ENCODE assay signal across 26 cellular contexts in the genomic region with DNA sequence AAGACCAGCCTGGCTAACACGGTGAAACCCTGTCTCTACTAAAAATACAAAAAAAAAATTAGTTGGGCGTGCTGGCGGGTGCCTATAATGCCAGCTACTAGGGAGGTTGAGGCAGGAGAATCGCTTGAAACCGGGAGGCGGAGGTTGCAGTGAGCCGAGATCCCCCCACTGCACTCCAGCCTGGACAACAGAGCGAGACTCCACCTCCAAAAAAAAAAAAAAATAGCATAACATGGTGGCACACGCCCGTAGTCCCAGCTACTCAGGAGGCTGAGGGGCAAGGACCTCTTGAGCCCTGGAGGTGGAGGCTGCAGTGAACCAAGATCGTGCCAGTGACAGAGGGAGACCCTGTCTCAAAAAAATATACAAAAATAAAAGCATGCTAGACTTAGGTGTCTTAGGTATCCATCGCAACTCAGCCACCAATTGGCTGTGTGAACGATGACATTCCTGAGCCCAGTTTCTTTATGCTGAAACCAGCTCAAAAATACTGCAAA. TPM values are rescaled to one million over a fixed set of nuclear protein-coding genes. Genes with fewer than 3 reads are reported as not detected.
DNase-seq lines count a peak whose midpoint lies in the region; ATAC-seq, FAIRE-seq and TF ChIP-seq lines count a peak whose summit lies in the region.
"Had no signal": no experiment of that assay in that cellular context is flagged by ENCODE, and none has a peak within 500 bp of the region (broad histone marks: within the 10 kb centered on the region; RNA-seq: fewer than 3 reads in every experiment).

No MANE protein-coding gene starts in this region.

- POLR2A ChIA-PET in K562 (lab: Yijun Ruan, JAX), result interaction anchor here (0.7 kb wide), 1 partner anchor 172 kb away, joined by 3 read pairs; no protein-coding TSS in a partner anchor

- H3K4me3 Mint-ChIP-seq in type B pancreatic cell, result no peak overlapping the region
- H3K4me3 Mint-ChIP-seq: activated CD4-positive, alpha-beta memory T cell treated with anti-CD3 and anti-CD28 coated beads, Interleukin-2, amount 10 ng/mL, durations not matched to agents 7 days and 5 days; activated T-helper 1 cell treated with anti-CD3 and anti-CD28 coated beads, Interleukin-12 subunit alpha, Interleukin-12 subunit beta, Interleukin-2, Interleukin-4 antibody, amounts not matched to agents 30 ng/mL and 10 ng/mL and 1 ng/mL, durations not matched to agents 14 hours and 24 hours and 36 hours had no signal

- no peaks in the 10 kb centered on the region for H4K20me1 ChIP-seq in K562 (replicated peaks; ENCODE audit: control insufficient read depth, insufficient read depth, low read length)

- DNase-seq in Caki2 (ENCODE audit: low read depth) (peak; percentile 37), K562 (ENCODE audit: extremely low read depth in 1 of 4, low spot score in 3 of 4) (no peak), type B pancreatic cell (ENCODE audit: extremely low spot score, unreplicated experiment) (no peak), NCI-H128 (lab: John Stamatoyannopoulos, UW; ENCODE audit: unreplicated experiment) (no peak), GF-D8 (lab: John Stamatoyannopoulos, UW) (no peak)
- DNase-seq: activated CD4-positive, alpha-beta memory T cell treated with anti-CD3 and anti-CD28 coated beads, Interleukin-2, amount 10 ng/mL, durations not matched to agents 7 days and 5 days; activated CD4-positive, CD25-positive, alpha-beta regulatory T cell treated with anti-CD3 and anti-CD28 coated beads, Interleukin-2, amount 50 U/mL, for 72 hours; activated CD8-positive, alpha-beta memory T cell treated with anti-CD3 and anti-CD28 coated beads, Interleukin-2, amount 50 U/mL, for 4 hours; activated naive CD4-positive, alpha-beta T cell treated with Interleukin-2 at 50 U/mL for 16 hours; esophagus squamous epithelium; foreskin keratinocyte; Karpas-422; NCI-H1417 treated with DMSO at 0.1 percent for 48 hours; NCI-H2081 treated with DMSO at 0.1 percent for 48 hours; NCI-H226; right cardiac atrium; SHP77 treated with DMSO at 0.1 percent for 48 hours; stimulated activated CD4-positive, alpha-beta T cell treated with anti-CD3 and anti-CD28 coated beads, Interleukin-12 subunit alpha, Interleukin-12 subunit beta, amount 100 ng/mL, for 4 hours; stimulated activated CD4-positive, alpha-beta T cell treated with anti-CD3 and anti-CD28 coated beads, Interleukin-2, amount 100 ng/mL, for 48 hours; tibial artery had no signal

- H3K4me1 ChIP-seq in K562 (replicated peaks in 1 of 2; ENCODE audit: control insufficient read depth in 2 of 2, insufficient read depth in 2 of 2, low read length in 2 of 2), result peaks cover 5 to 7% of the 10 kb centered on the region in 2 experiments; a peak in 2 of 5 replicates
- no peaks in the 10 kb centered on the region for H3K4me1 ChIP-seq in mucosa of stomach (ENCODE audit: control insufficient read depth, insufficient read depth, low read length)
- H3K4me1 ChIP-seq: foreskin keratinocyte had no signal

- peaks cover 33% of the 10 kb centered on the region for H3K4me1 Mint-ChIP-seq in type B pancreatic cell (ENCODE audit: unreplicated experiment)

- no peak overlapping the region for H3K4me2 ChIP-seq in K562 (ENCODE audit: insufficient read depth, low read length)

- H3K36me3 Mint-ChIP-seq in type B pancreatic cell, result peaks cover 2% of the 10 kb centered on the region

- intact Hi-C loops in K562 (cut with micrococcal nuclease), result no loop called here

- TF ChIP-seq RAD21 in K562 (CRISPR knock-in tag; conservative IDR thresholded peaks at IDR 0.05 in 1 of 2, IDR thresholded peaks at IDR 0.05 in 1 of 2), result no peak

- H3K4me3 ChIP-seq in K562 (no peak overlapping the region), mucosa of stomach (ENCODE audit: low read length) (no peak overlapping the region)
- H3K4me3 ChIP-seq: esophagus squamous epithelium, tibial artery had no signal

- no peak for TF ChIP-seq POLR2A in K562 (conservative IDR thresholded peaks at IDR 0.05)

- H3K27me3 Mint-ChIP-seq in type B pancreatic cell, result no peaks in the 10 kb centered on the region

- 32% methylated on average over 10 of the region's 13 CpGs for WGBS in K562 (ENCODE audit: insufficient coverage, low coverage, missing lambda C conversion rate)

- FAIRE-seq in K562 (lab: Jason Lieb, UNC), result no peak
- FAIRE-seq: D721Med had no signal

- no peaks in the 10 kb centered on the region for H3K27me3 ChIP-seq in K562 (ENCODE audit: control insufficient read depth in 2 of 2, insufficient read depth in 2 of 2, low read length in 2 of 2)
- peaks cover under 1% of the 10 kb centered on the region for H3K27me3 ChIP-seq in mucosa of stomach (ENCODE audit: control insufficient read depth, insufficient read depth, low read length)

- ATAC-seq in K562 (no peak), GM21515 (IDR thresholded peaks at IDR 0.05; ENCODE audit: unreplicated experiment) (no peak)
- ATAC-seq: foreskin keratinocyte had no signal

- no peaks in the 10 kb centered on the region for H3K9me3 Mint-ChIP-seq in type B pancreatic cell
- H3K9me3 Mint-ChIP-seq: activated CD4-positive, alpha-beta memory T cell treated with anti-CD3 and anti-CD28 coated beads, Interleukin-2, amount 10 ng/mL, durations not matched to agents 7 days and 5 days; activated T-helper 1 cell treated with anti-CD3 and anti-CD28 coated beads, Interleukin-12 subunit alpha, Interleukin-12 subunit beta, Interleukin-2, Interleukin-4 antibody, amounts not matched to agents 30 ng/mL and 10 ng/mL and 1 ng/mL, durations not matched to agents 14 hours and 24 hours and 36 hours had no signal

- TF ChIP-seq EP300 in K562 (IDR thresholded peaks at IDR 0.05; ENCODE audit: low read length), result no peak

- no peak overlapping the region for H3K27ac ChIP-seq in K562 (ENCODE audit: extremely low read depth, low read depth, low read length)
- H3K27ac ChIP-seq: esophagus squamous epithelium, foreskin keratinocyte, tibial artery had no signal

- TF ChIP-seq CTCF in K562 (IDR thresholded peaks at IDR 0.05 in 2 of 3, conservative IDR thresholded peaks at IDR 0.05 in 1 of 3; ENCODE audit: insufficient read depth in 2 of 3, low read depth in 1 of 3, low read length in 3 of 3), result no peak
- TF ChIP-seq CTCF in type B pancreatic cell (conservative IDR thresholded peaks at IDR 0.05), result no peak

- no peaks in the 10 kb centered on the region for H3K36me3 ChIP-seq in K562 (ENCODE audit: control insufficient read depth, insufficient read depth, low read length)
- no peaks in the 10 kb centered on the region for H3K36me3 ChIP-seq in mucosa of stomach (ENCODE audit: control insufficient read depth, insufficient read depth, low read length)
- H3K36me3 ChIP-seq: esophagus squamous epithelium, tibial artery had no signal

- no TSS peak for BruUV-seq in K562 (replicated peaks; lab: Mats Ljungman, UMichigan)

- H3K79me2 ChIP-seq in K562 (ENCODE audit: control insufficient read depth, insufficient read depth, low read length), result no peaks in the 10 kb centered on the region

- H2AFZ ChIP-seq in K562 (ENCODE audit: low read depth, low read length), result peak overlapping the region; percentile 61; the same call in 1 of the 2 replicates

- no peak overlapping the region for H3K9ac ChIP-seq in K562 (ENCODE audit: insufficient read depth in 1 of 2, low read depth in 2 of 2, low read length in 2 of 2)
- peak overlapping the region; percentile 65 for H3K9ac ChIP-seq in mucosa of stomach (ENCODE audit: low read length)

- no peaks in the 10 kb centered on the region for H3K9me1 ChIP-seq in K562 (ENCODE audit: control insufficient read depth, insufficient read depth, low read length)

- H3K27ac Mint-ChIP-seq in type B pancreatic cell, result peak overlapping the region; percentile 67
- H3K27ac Mint-ChIP-seq: activated CD4-positive, alpha-beta memory T cell treated with anti-CD3 and anti-CD28 coated beads, Interleukin-2, amount 10 ng/mL, durations not matched to agents 7 days and 5 days; activated T-helper 1 cell treated with anti-CD3 and anti-CD28 coated beads, Interleukin-12 subunit alpha, Interleukin-12 subunit beta, Interleukin-2, Interleukin-4 antibody, amounts not matched to agents 30 ng/mL and 10 ng/mL and 1 ng/mL, durations not matched to agents 14 hours and 24 hours and 36 hours had no signal

- in situ Hi-C loops in Caki2 (cut with HindIII; ENCODE audit: low pct_unique_long_range_greater_than_20kb, low sequenced_read_pairs) (no loop called here), K562 (cut with MboI) (no loop called here)

- CTCF ChIA-PET in K562 (lab: Yijun Ruan, JAX; ENCODE audit: low intra/inter-chr PET ratio), result no interaction called here

- H3K9me3 ChIP-seq in K562 (replicated peaks; ENCODE audit: control insufficient read depth, insufficient read depth, low read depth, low read length) (no peaks in the 10 kb centered on the region), mucosa of stomach (ENCODE audit: control insufficient read depth, low read length) (no peaks in the 10 kb centered on the region)
- H3K9me3 ChIP-seq: esophagus squamous epithelium, tibial artery had no signal

TF ChIP-seq in K562, 482 proteins besides CTCF, POLR2A, EP300 and RAD21 (continues in another document):
- no peak for TF ChIP-seq LCOR (CRISPR knock-in tag; IDR thresholded peaks at IDR 0.05)

RNA-seq across cellular contexts. Expression of a gene that starts 6.2 kb away (rescaled TPM):
- total RNA-seq in Caki2 (2014; rRNA removed; shearing (Covaris generic); ENCODE audit: low replicate concordance), result 2.7 and 5.6 TPM in 2 replicates
- total RNA-seq in K562 (2011; cell fraction: chromatin; rRNA removed; ENCODE audit: low replicate concordance), result 0.46 and 0.83 TPM in 2 replicates
- total RNA-seq in K562 (2011; cell fraction: nucleolus; rRNA removed), result 0.39 and 0.50 TPM in 2 replicates
- 0.37 and 0.69 TPM in 2 replicates for total RNA-seq in K562 (2011; cell fraction: nucleoplasm; rRNA removed)
- 0.18 and 0.49 TPM in 2 replicates for total RNA-seq in K562 (2014; rRNA removed)
- total RNA-seq in K562 (2014; rRNA removed; fragmentation: Illumina TruSeq; extraction: Trizol), result 0.44 and 0.61 TPM in 2 replicates
- total RNA-seq in K562 (2015; rRNA removed; fragmentation: Illumina TruSeq; extraction: Trizol), result 0.40 and 0.49 TPM in 2 replicates
- 0.42 and 0.53 TPM in 2 replicates for total RNA-seq in K562 (2021)
- polyA plus RNA-seq in K562 (2011; rRNA removed), result 0.43 and 0.50 TPM in 2 replicates
- polyA plus RNA-seq in K562 (2011; cell fraction: cytosol; rRNA removed), result 0.25 and 0.47 TPM in 2 replicates
- 0.41 and 1.00 TPM in 2 replicates for polyA plus RNA-seq in K562 (2011; cell fraction: nucleus; rRNA removed)
- polyA plus RNA-seq in K562 (2012), result 0.12 and 0.29 TPM in 2 replicates
- polyA plus RNA-seq in K562 (2014; fragmentation: Illumina TruSeq; extraction: Trizol), result 0.36 and 0.62 TPM in 2 replicates
- under 1 TPM; 0.17 to 0.21 TPM for polyA plus RNA-seq in K562 (2014; fragmentation: Nextera tagmentation; extraction: Ambion mirVana)
- polyA plus RNA-seq in K562 (2014; rRNA removed), result 0.28 and 0.37 TPM in 2 replicates
- 1.2 and 1.9 TPM in 2 replicates for polyA minus RNA-seq in K562 (2011; rRNA and poly(A)+ RNA removed)
- 0.55 and 0.67 TPM in 2 replicates for polyA minus RNA-seq in K562 (2011; cell fraction: cytosol; rRNA and poly(A)+ RNA removed)
- polyA minus RNA-seq in K562 (2011; cell fraction: nucleus; rRNA and poly(A)+ RNA removed), result 0.94 and 1.3 TPM in 2 replicates
- total RNA-seq in type B pancreatic cell (ENCODE audit: low replicate concordance), result 2.0 and 7.6 TPM in 2 replicates
- total RNA-seq: dermis blood vessel endothelial cell, lung microvascular endothelial cell had no signal
